Comparison of ENCODE assay signal across 17 cellular contexts in the genomic region with DNA sequence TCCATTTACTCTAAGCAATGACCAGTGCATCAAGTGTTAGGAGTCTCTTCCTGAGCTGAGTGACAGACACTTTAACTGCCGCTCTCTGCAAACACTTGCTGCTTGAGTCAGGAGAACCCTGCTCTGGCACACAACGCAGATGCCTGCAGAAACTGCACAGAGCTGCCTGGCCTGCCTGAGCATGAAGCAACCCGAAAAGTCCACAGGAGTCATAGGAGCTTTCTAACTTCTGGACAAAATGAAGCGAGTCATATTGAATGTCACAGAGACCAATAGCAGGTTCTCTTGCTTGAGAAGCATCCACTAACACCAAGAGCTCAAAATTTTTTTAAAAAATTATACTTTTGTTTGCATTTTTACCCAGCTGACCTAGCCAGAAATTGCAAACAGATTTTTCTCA.
DNase-seq lines count a peak whose midpoint lies in the region; ATAC-seq and TF ChIP-seq lines count a peak whose summit lies in the region.
"Had no signal": no experiment of that assay in that cellular context is flagged by ENCODE, and none has a peak within 500 bp of the region (broad histone marks: within the 10 kb centered on the region; RNA-seq: fewer than 3 reads in every experiment).

No MANE protein-coding gene starts in this region.

- H3K27ac ChIP-seq in osteoblast (ENCODE audit: low read depth, low read length), result no peak overlapping the region
- H3K27ac ChIP-seq: gastrocnemius medialis had no signal

- no peaks in the 10 kb centered on the region for H3K9me3 ChIP-seq in osteoblast (ENCODE audit: low read depth, low read length)
- H3K9me3 ChIP-seq: gastrocnemius medialis had no signal

- no peaks in the 10 kb centered on the region for H3K4me1 ChIP-seq in osteoblast (ENCODE audit: insufficient read depth, low read length)

- peaks cover 5% of the 10 kb centered on the region for H3K79me2 ChIP-seq in osteoblast (ENCODE audit: insufficient read depth, low read length)

- peaks cover 15% of the 10 kb centered on the region for H4K20me1 ChIP-seq in osteoblast (ENCODE audit: insufficient read depth, low read length)

- no peaks in the 10 kb centered on the region for H3K36me3 ChIP-seq in osteoblast (ENCODE audit: insufficient read depth, low read length)
- H3K36me3 ChIP-seq: gastrocnemius medialis had no signal

- no peak overlapping the region for H3K4me2 ChIP-seq in osteoblast (ENCODE audit: insufficient read depth, low read length)

- H3K27me3 ChIP-seq in osteoblast (ENCODE audit: insufficient read depth, low read length), result no peaks in the 10 kb centered on the region
- H3K27me3 ChIP-seq: gastrocnemius medialis had no signal

- TF ChIP-seq CTCF in AG09319 (IDR thresholded peaks at IDR 0.05; ENCODE audit: low read depth, low read length) (no peak), osteoblast (IDR thresholded peaks at IDR 0.05; ENCODE audit: extremely low read depth, low read depth, low read length) (no peak)

- ATAC-seq in GM18909 (IDR thresholded peaks at IDR 0.05; ENCODE audit: poor library complexity, unreplicated experiment) (no peak), HG03439 (IDR thresholded peaks at IDR 0.05; ENCODE audit: unreplicated experiment) (no peak)
- ATAC-seq: effector memory CD8-positive, alpha-beta T cell; gastrocnemius medialis; stimulated activated naive CD8-positive, alpha-beta T cell treated with anti-CD3 and anti-CD28 coated beads, Interleukin-15, Interleukin-2, amounts not matched to agents 100 U/mL and 50 U/mL, for 24 hours had no signal

- H2AFZ ChIP-seq in osteoblast (ENCODE audit: low read length), result no peak overlapping the region

- DNase-seq in AG09319 (ENCODE audit: extremely low read depth, low read depth) (peak; percentile 49), NCI-H510A (lab: John Stamatoyannopoulos, UW) (peak; percentile 6), fibroblast of peridontal ligament (ENCODE audit: extremely low read depth) (peak; percentile 83), osteoblast (ENCODE audit: insufficient read length, low spot score, missing footprints) (peak; percentile 58), activated T-cell treated with anti-CD3 and anti-CD28 coated beads for 4 hours (no peak), COLO829 (ENCODE audit: low spot score) (no peak)
- DNase-seq: AML-193; central memory CD4-positive, alpha-beta T cell; effector memory CD8-positive, alpha-beta T cell; gastrocnemius medialis; NCI-H2029 treated with DMSO at 0.1 percent for 48 hours; NCI-H524 treated with DMSO at 0.1 percent for 48 hours; SIG-M5; stimulated activated CD4-positive, alpha-beta T cell treated with anti-CD3 and anti-CD28 coated beads, Interleukin-15, amount 100 ng/mL, for 24 hours; stimulated activated naive CD8-positive, alpha-beta T cell treated with anti-CD3 and anti-CD28 coated beads, Interleukin-15, Interleukin-2, amounts not matched to agents 100 U/mL and 50 U/mL, for 24 hours had no signal

- H3K4me3 ChIP-seq in osteoblast (ENCODE audit: insufficient read depth, low read length), result no peak overlapping the region
- H3K4me3 ChIP-seq: gastrocnemius medialis had no signal

Comparison
In these comparisons a context has a peak if more than half of its experiments do, and no peak if none do; other contexts are left out.
1. DNase-seq: peak in AG09319 (single experiment), NCI-H510A (single experiment), fibroblast of peridontal ligament (single experiment) and osteoblast (single experiment); none in activated T-cell treated with anti-CD3 and anti-CD28 coated beads for 4 hours (single experiment) and COLO829 (single experiment).